12 cellular contexts compared by ENCODE assay signal in genomic region chr6:168877821-168878282, GRCh38.
DNase-seq lines count a peak whose midpoint lies in the region; ATAC-seq and TF ChIP-seq lines count a peak whose summit lies in the region.
"Had no signal": no experiment of that assay in that cellular context is flagged by ENCODE, and none has a peak within 500 bp of the region (broad histone marks: within the 10 kb centered on the region; RNA-seq: fewer than 3 reads in every experiment).

No MANE protein-coding gene starts in this region.

- ATAC-seq in GM21825 (IDR thresholded peaks at IDR 0.05; ENCODE audit: unreplicated experiment): no peak

- H3K36me3 ChIP-seq in transverse colon (no peaks in the 10 kb centered on the region), esophagus squamous epithelium (no peaks in the 10 kb centered on the region)
- H3K36me3 ChIP-seq: tibial nerve had no signal

- TF ChIP-seq POLR2A in transverse colon (IDR thresholded peaks at IDR 0.05): peak; percentile 13
- no peak for TF ChIP-seq POLR2A in esophagus squamous epithelium (IDR thresholded peaks at IDR 0.05)

- no peak overlapping the region for H3K4me3 ChIP-seq in transverse colon
- no peak overlapping the region for H3K4me3 ChIP-seq in esophagus squamous epithelium
- H3K4me3 ChIP-seq: tibial nerve had no signal

- no peak overlapping the region for H3K27ac ChIP-seq in transverse colon
- peak overlapping the region in 1 of 4 donors; percentile 16 for H3K27ac ChIP-seq in esophagus squamous epithelium
- H3K27ac ChIP-seq: tibial nerve had no signal

- TF ChIP-seq CTCF in transverse colon (IDR thresholded peaks at IDR 0.05) (peak in 1 of 5 experiments; percentile 51), esophagus squamous epithelium (IDR thresholded peaks at IDR 0.05) (peak in 1 of 6 experiments; percentile 17)

- DNase-seq in NCI-H82 (lab: John Stamatoyannopoulos, UW) (peak; percentile 6), NCI-H82 treated with DMSO at 0.1 percent for 48 hours (lab: John Stamatoyannopoulos, UW; ENCODE audit: unreplicated experiment) (no peak), NCI-H524 treated with DMSO at 0.1 percent for 48 hours (lab: John Stamatoyannopoulos, UW) (peak; percentile 36), globus pallidus (ENCODE audit: low spot score) (peak; percentile 38), transverse colon (peak; percentile 70), T1000 (lab: John Stamatoyannopoulos, UW) (no peak), esophagus squamous epithelium (lab: John Stamatoyannopoulos, UW) (no peak)
- DNase-seq: activated T-cell treated with anti-CD3 and anti-CD28 coated beads, Interleukin-2, amount 50 U/mL, for 24 hours; NCI-H2227 treated with DMSO at 0.1 percent for 48 hours; stimulated activated CD4-positive, alpha-beta T cell treated with anti-CD3 and anti-CD28 coated beads, Interleukin-4, amount 100 ng/mL, for 24 hours had no signal

- intact Hi-C loops in transverse colon (cut with DNase I; ENCODE audit: low total_unique reads) (no loop called here), esophagus squamous epithelium (cut with DNase I) (no loop called here)

- peaks cover 0 to 8% (median 3%) of the 10 kb centered on the region in 4 donors for H3K4me1 ChIP-seq in transverse colon
- peaks cover 0 to 12% (median 0%) of the 10 kb centered on the region in 3 donors for H3K4me1 ChIP-seq in esophagus squamous epithelium
- H3K4me1 ChIP-seq: tibial nerve had no signal

- H3K27me3 ChIP-seq in transverse colon (no peaks in the 10 kb centered on the region), esophagus squamous epithelium (peaks cover 0 to 48% (median 2%) of the 10 kb centered on the region in 4 donors)

- in situ Hi-C loops in transverse colon (cut with MboI; ENCODE audit: low pct_ligation_motif_present in 1 of 4, low pct_unique_long_range_greater_than_20kb in 1 of 4, low sequenced_read_pairs in 3 of 4): loop anchor here in 2 of 4 donors (25.0 kb wide), 2 partner anchors 516 to 716 kb away; no protein-coding TSS in a partner anchor

- TF ChIP-seq EP300 in transverse colon (IDR thresholded peaks at IDR 0.05; ENCODE audit: low read depth): no peak

- H3K9me3 ChIP-seq in transverse colon (no peaks in the 10 kb centered on the region), esophagus squamous epithelium (no peaks in the 10 kb centered on the region)
- H3K9me3 ChIP-seq: tibial nerve had no signal

- 44% methylated on average over 10 of the region's 10 CpGs; no CpG with 5 or more reads in 1 of the 2 donors for WGBS in transverse colon (ENCODE audit: low coverage in 1 of 2), 2 donors
- WGBS in esophagus squamous epithelium, 2 donors: 32 to 53% methylated on average over 8 to 9 of the region's 10 CpGs

Comparison
In these comparisons a context has a peak if more than half of its experiments do, and no peak if none do; other contexts are left out.
1. DNase-seq: peak in NCI-H82 (single experiment), NCI-H524 treated with DMSO at 0.1 percent for 48 hours (single experiment), globus pallidus (single experiment) and transverse colon (single experiment); none in NCI-H82 treated with DMSO at 0.1 percent for 48 hours (single experiment), T1000 (single experiment) and esophagus squamous epithelium (single experiment).